Comparison of ENCODE assay signal across 21 cellular contexts in genomic region chr1:12567288-12567819, GRCh38. TPM values are rescaled to one million over a fixed set of nuclear protein-coding genes. Genes with fewer than 3 reads are reported as not detected.
A peak's percentile ranks its signal among the peaks of the same experiment; 100 is the strongest.
DNase-seq lines count a peak whose midpoint lies in the region; ATAC-seq and TF ChIP-seq lines count a peak whose summit lies in the region.
"Had no signal": no experiment of that assay in that cellular context is flagged by ENCODE, and none has a peak within 500 bp of the region (broad histone marks: within the 10 kb centered on the region; RNA-seq: fewer than 3 reads in every experiment).

No MANE protein-coding gene starts in this region.

- H3K27me3 Mint-ChIP-seq in activated naive CD8-positive, alpha-beta T cell treated with anti-CD3 and anti-CD28 coated beads for 36 hours: no peaks in the 10 kb centered on the region
- H3K27me3 Mint-ChIP-seq in natural killer cell (ENCODE audit: low read depth in 2 of 2): no peaks in the 10 kb centered on the region
- peaks cover 6% of the 10 kb centered on the region for H3K27me3 Mint-ChIP-seq in stimulated activated memory B cell treated with anti-CD40 and anti-IgM and Interleukin-4, amounts not matched to agents 10 μg/mL and 1 μg/mL and 100 μg/mL, for 72 hours
- H3K27me3 Mint-ChIP-seq: activated CD4-positive, alpha-beta T cell treated with anti-CD3 and anti-CD28 coated beads, Interleukin-2, amount 10 ng/mL, durations not matched to agents 24 days and 14 days; activated CD8-positive, alpha-beta memory T cell treated with anti-CD3 and anti-CD28 coated beads, Interleukin-2, amount 10 ng/mL, durations not matched to agents 7 days and 5 days had no signal

- H3K9me3 ChIP-seq in SK-N-SH: no peaks in the 10 kb centered on the region
- peaks cover 15% of the 10 kb centered on the region for H3K9me3 ChIP-seq in mucosa of descending colon
- H3K9me3 ChIP-seq: BE2C had no signal

- 91% methylated on average over 6 of the region's 9 CpGs for WGBS in SK-N-SH (ENCODE audit: low lambda C conversion rate)

- H3K36me3 ChIP-seq in SK-N-SH (replicated peaks in 1 of 2; ENCODE audit: control insufficient read depth in 1 of 2, insufficient read depth in 2 of 2, low read length in 1 of 2): peaks cover 0 to 21% of the 10 kb centered on the region in 2 experiments
- no peaks in the 10 kb centered on the region for H3K36me3 ChIP-seq in mucosa of descending colon (ENCODE audit: low read depth)
- H3K36me3 ChIP-seq: BE2C had no signal

- POLR2A ChIA-PET in SK-N-SH (lab: Yijun Ruan, JAX): no interaction called here

- H3K27ac ChIP-seq in SK-N-SH (ENCODE audit: low read depth in 2 of 2, low read length in 1 of 2): no peak overlapping the region
- H3K27ac ChIP-seq: 22Rv1, hepatocyte had no signal

- H3K4me3 ChIP-seq in SK-N-SH (ENCODE audit: low read depth in 2 of 2, low read length in 1 of 2): no peak overlapping the region
- no peak overlapping the region for H3K4me3 ChIP-seq in mucosa of descending colon
- H3K4me3 ChIP-seq: hepatocyte, lung, smooth muscle cell had no signal

- ATAC-seq in SK-N-SH treated with all-trans-retinoic acid at 6 μM for 48 hours (no peak), natural killer cell (no peak), GM21825 (IDR thresholded peaks at IDR 0.05; ENCODE audit: unreplicated experiment) (no peak), GM19324 (IDR thresholded peaks at IDR 0.05; ENCODE audit: low FRiP score, unreplicated experiment) (no peak), mucosa of descending colon (no peak)
- ATAC-seq in stimulated activated memory B cell treated with anti-CD40 and anti-IgM and Interleukin-4, amounts not matched to agents 10 μg/mL and 1 μg/mL and 100 μg/mL, for 72 hours: peak; percentile 8
- ATAC-seq: activated CD8-positive, alpha-beta memory T cell treated with anti-CD3 and anti-CD28 coated beads, Interleukin-2, amount 10 ng/mL, durations not matched to agents 7 days and 5 days had no signal

- peak overlapping the region; percentile 70 for H3K27ac Mint-ChIP-seq in activated naive CD8-positive, alpha-beta T cell treated with anti-CD3 and anti-CD28 coated beads for 36 hours
- H3K27ac Mint-ChIP-seq in natural killer cell: peak overlapping the region; percentile 69 to 79
- no peak overlapping the region for H3K27ac Mint-ChIP-seq in stimulated activated memory B cell treated with anti-CD40 and anti-IgM and Interleukin-4, amounts not matched to agents 10 μg/mL and 1 μg/mL and 100 μg/mL, for 72 hours
- H3K27ac Mint-ChIP-seq: activated CD4-positive, alpha-beta T cell treated with anti-CD3 and anti-CD28 coated beads, Interleukin-2, amount 10 ng/mL, durations not matched to agents 24 days and 14 days; activated CD8-positive, alpha-beta memory T cell treated with anti-CD3 and anti-CD28 coated beads, Interleukin-2, amount 10 ng/mL, durations not matched to agents 7 days and 5 days had no signal

- H3K79me2 ChIP-seq in SK-N-SH (ENCODE audit: insufficient read depth): no peaks in the 10 kb centered on the region
- H3K79me2 ChIP-seq: hepatocyte had no signal

- peaks cover 0 to 5% of the 10 kb centered on the region in 2 experiments; a peak in 1 of 4 replicates for H3K4me1 ChIP-seq in SK-N-SH (ENCODE audit: control insufficient read depth in 1 of 2, insufficient read depth in 2 of 2, low read depth in 1 of 2, low read length in 1 of 2)
- H3K4me1 ChIP-seq in mucosa of descending colon (ENCODE audit: low read depth): peaks cover 2% of the 10 kb centered on the region
- H3K4me1 ChIP-seq: BE2C had no signal

- no peak overlapping the region for H2AFZ ChIP-seq in SK-N-SH (ENCODE audit: low read depth)
- H2AFZ ChIP-seq: hepatocyte had no signal

- H3K4me2 ChIP-seq in SK-N-SH: no peak overlapping the region
- H3K4me2 ChIP-seq: hepatocyte, smooth muscle cell had no signal

- DNase-seq in SK-N-SH (no peak), natural killer cell (no peak), mucosa of descending colon (no peak)
- DNase-seq in activated naive CD8-positive, alpha-beta T cell treated with anti-CD3 and anti-CD28 coated beads for 36 hours: no peak
- DNase-seq: activated CD4-positive, alpha-beta T cell treated with anti-CD3 and anti-CD28 coated beads, Interleukin-2, amount 10 ng/mL, durations not matched to agents 24 days and 14 days; activated CD8-positive, alpha-beta memory T cell treated with anti-CD3 and anti-CD28 coated beads, Interleukin-2, amount 10 ng/mL, durations not matched to agents 7 days and 5 days; amniotic stem cell; BE2C; dermis blood vessel endothelial cell; NCI-H1417; NCI-H526; stimulated activated CD4-positive, alpha-beta T cell treated with anti-CD3 and anti-CD28 coated beads, Interleukin-2, amount 100 ng/mL, for 48 hours; SW 1271 had no signal

- no peaks in the 10 kb centered on the region for H3K27me3 ChIP-seq in SK-N-SH (ENCODE audit: insufficient read depth)
- H3K27me3 ChIP-seq: BE2C, hepatocyte had no signal

- H3K4me3 Mint-ChIP-seq in activated naive CD8-positive, alpha-beta T cell treated with anti-CD3 and anti-CD28 coated beads for 36 hours: no peak overlapping the region
- no peak overlapping the region for H3K4me3 Mint-ChIP-seq in natural killer cell
- H3K4me3 Mint-ChIP-seq in stimulated activated memory B cell treated with anti-CD40 and anti-IgM and Interleukin-4, amounts not matched to agents 10 μg/mL and 1 μg/mL and 100 μg/mL, for 72 hours: no peak overlapping the region
- H3K4me3 Mint-ChIP-seq: activated CD4-positive, alpha-beta T cell treated with anti-CD3 and anti-CD28 coated beads, Interleukin-2, amount 10 ng/mL, durations not matched to agents 24 days and 14 days; activated CD8-positive, alpha-beta memory T cell treated with anti-CD3 and anti-CD28 coated beads, Interleukin-2, amount 10 ng/mL, durations not matched to agents 7 days and 5 days had no signal

- peaks cover 25% of the 10 kb centered on the region for H3K9me3 Mint-ChIP-seq in activated naive CD8-positive, alpha-beta T cell treated with anti-CD3 and anti-CD28 coated beads for 36 hours
- H3K9me3 Mint-ChIP-seq in natural killer cell: peaks cover 7 to 10% of the 10 kb centered on the region in 2 donors
- peaks cover 17% of the 10 kb centered on the region for H3K9me3 Mint-ChIP-seq in stimulated activated memory B cell treated with anti-CD40 and anti-IgM and Interleukin-4, amounts not matched to agents 10 μg/mL and 1 μg/mL and 100 μg/mL, for 72 hours

- TF ChIP-seq RAD21 in SK-N-SH (IDR thresholded peaks at IDR 0.05; ENCODE audit: low read length): no peak

- no peaks in the 10 kb centered on the region for H3K4me1 Mint-ChIP-seq in activated naive CD8-positive, alpha-beta T cell treated with anti-CD3 and anti-CD28 coated beads for 36 hours
- peaks cover 4 to 13% of the 10 kb centered on the region in 2 donors for H3K4me1 Mint-ChIP-seq in natural killer cell
- H3K4me1 Mint-ChIP-seq in stimulated activated memory B cell treated with anti-CD40 and anti-IgM and Interleukin-4, amounts not matched to agents 10 μg/mL and 1 μg/mL and 100 μg/mL, for 72 hours: no peaks in the 10 kb centered on the region
- H3K4me1 Mint-ChIP-seq: activated CD4-positive, alpha-beta T cell treated with anti-CD3 and anti-CD28 coated beads, Interleukin-2, amount 10 ng/mL, durations not matched to agents 24 days and 14 days; activated CD8-positive, alpha-beta memory T cell treated with anti-CD3 and anti-CD28 coated beads, Interleukin-2, amount 10 ng/mL, durations not matched to agents 7 days and 5 days had no signal

- no peaks in the 10 kb centered on the region for H3F3A ChIP-seq in SK-N-SH (replicated peaks; ENCODE audit: insufficient read depth)

- intact Hi-C loops in natural killer cell (cut with micrococcal nuclease) (no loop called here), mucosa of descending colon (cut with DNase I, micrococcal nuclease) (no loop called here)

- no peaks in the 10 kb centered on the region for H4K20me1 ChIP-seq in SK-N-SH (ENCODE audit: insufficient read depth)

- TF ChIP-seq EP300 in SK-N-SH (IDR thresholded peaks at IDR 0.05; ENCODE audit: borderline replicate concordance in 1 of 2, low read depth in 1 of 2, low read length in 1 of 2): no peak

- H3K9ac ChIP-seq in SK-N-SH: no peak overlapping the region

- no peak for TF ChIP-seq CTCF in SK-N-SH (IDR thresholded peaks at IDR 0.05)
- TF ChIP-seq CTCF in natural killer cell (IDR thresholded peaks at IDR 0.05): no peak
- TF ChIP-seq CTCF in mucosa of descending colon (IDR thresholded peaks at IDR 0.05): no peak

- no peaks in the 10 kb centered on the region for H3K9me2 ChIP-seq in SK-N-SH

- CTCF ChIA-PET in SK-N-SH (lab: Yijun Ruan, JAX): no interaction called here

- H3K36me3 Mint-ChIP-seq in activated naive CD8-positive, alpha-beta T cell treated with anti-CD3 and anti-CD28 coated beads for 36 hours: peaks cover 70% of the 10 kb centered on the region
- peaks cover 25% of the 10 kb centered on the region for H3K36me3 Mint-ChIP-seq in natural killer cell
- H3K36me3 Mint-ChIP-seq in stimulated activated memory B cell treated with anti-CD40 and anti-IgM and Interleukin-4, amounts not matched to agents 10 μg/mL and 1 μg/mL and 100 μg/mL, for 72 hours: peaks cover 46% of the 10 kb centered on the region

TF ChIP-seq in SK-N-SH, 30 proteins besides CTCF, POLR2A, EP300 and RAD21:
- TF ChIP-seq TAF1 (IDR thresholded peaks at IDR 0.05; ENCODE audit: borderline replicate concordance, low read depth, low read length): no peak
- TF ChIP-seq NFIC (IDR thresholded peaks at IDR 0.05; ENCODE audit: borderline replicate concordance): no peak
- no peak for TF ChIP-seq USF2 (IDR thresholded peaks at IDR 0.05; ENCODE audit: borderline replicate concordance, low read depth, low read length)
- no peak for TF ChIP-seq FOSL2 (IDR thresholded peaks at IDR 0.05; ENCODE audit: borderline replicate concordance, low read depth)
- TF ChIP-seq TEAD4 (IDR thresholded peaks at IDR 0.05; ENCODE audit: borderline replicate concordance, insufficient read depth): no peak

RNA-seq across cellular contexts. Expression of gene DHRS3, which starts 50.7 kb away (rescaled TPM):
- 29.6 and 44.8 TPM in 2 replicates for polyA plus RNA-seq in SK-N-SH (2012; rRNA removed)
- polyA plus RNA-seq in SK-N-SH (2012; cell fraction: cytosol; rRNA removed): 17.6 and 26.3 TPM in 2 replicates
- 41.9 and 43.1 TPM in 2 replicates for polyA plus RNA-seq in SK-N-SH (2012; cell fraction: nucleus; rRNA removed)
- total RNA-seq in activated naive CD8-positive, alpha-beta T cell treated with anti-CD3 and anti-CD28 coated beads for 36 hours: 100 to 1,000 TPM; 163 to 167 TPM
- total RNA-seq in natural killer cell (100 to 1,000 TPM; 106 to 175 (median 153) TPM), mucosa of descending colon (100 to 1,000 TPM in 1 of 3 donors, 10 to 100 TPM in 2; 85.9 to 141 (median 90.1) TPM)
